In genomic region chr9:132161743-132162187, GRCh38 we compare ENCODE assay signal across 1 cellular context.
A peak's percentile ranks its signal among the peaks of the same experiment; 100 is the strongest.
TF ChIP-seq lines count a peak whose summit lies in the region.

Gene NTNG2, plus strand, starts transcription at chr9:132162058. Its CDS starts 4,774 bp downstream, at chr9:132166832.

TF ChIP-seq in H1, 55 proteins besides CTCF, POLR2A, EP300 and RAD21 (continued from another document):
- TF ChIP-seq KDM4A (IDR thresholded peaks at IDR 0.05; ENCODE audit: low read depth, low read length, severe bottlenecking) = peak; percentile 22
TF ChIP-seq in H1: peak in this region for 1.
